Comparison of ENCODE assay signal across 8 cellular contexts in genomic region chr1:148522072-148522471, GRCh38. TPM values are rescaled to one million over a fixed set of nuclear protein-coding genes. Genes with fewer than 3 reads are reported as not detected.
A peak's percentile ranks its signal among the peaks of the same experiment; 100 is the strongest.
DNase-seq lines count a peak whose midpoint lies in the region; ATAC-seq and TF ChIP-seq lines count a peak whose summit lies in the region.
"Not testable (repeated sequence)": the region's sequence is repeated elsewhere in the genome, so short reads cannot be mapped to it uniquely, and the experiment has no call there.

No MANE protein-coding gene starts in this region.

- H3K9me3 Mint-ChIP-seq in activated naive CD8-positive, alpha-beta T cell treated with anti-CD3 and anti-CD28 coated beads for 36 hours; stimulated activated effector memory CD8-positive, alpha-beta T cell treated with anti-CD3 and anti-CD28 coated beads, Interleukin-12 subunit alpha, Interleukin-12 subunit beta, amount 100 ng/mL, for 72 hours: not testable (repeated sequence)

- H3K9me3 ChIP-seq in DOHH2 (ENCODE audit: control insufficient read depth, insufficient read depth, low read length) = not testable (repeated sequence)

- H3K36me3 ChIP-seq in DOHH2 (ENCODE audit: control insufficient read depth, low read length) = not testable (repeated sequence)

- H3K4me3 ChIP-seq in DOHH2 (ENCODE audit: low read length) = peak overlapping the region; percentile 64

- peak overlapping the region; percentile 57 for H3K27ac ChIP-seq in DOHH2 (ENCODE audit: low read depth, low read length)

- not testable (repeated sequence) for H4K20me1 ChIP-seq in DOHH2 (ENCODE audit: control insufficient read depth, insufficient read depth, low read depth, low read length)

- H3K27me3 Mint-ChIP-seq in activated naive CD8-positive, alpha-beta T cell treated with anti-CD3 and anti-CD28 coated beads for 36 hours = not testable (repeated sequence)

- not testable (repeated sequence) for TF ChIP-seq CTCF in DOHH2 (IDR thresholded peaks at IDR 0.05; ENCODE audit: low read depth, low read length, poor library complexity, severe bottlenecking)

- peak overlapping the region; percentile 99 for H3K27ac Mint-ChIP-seq in activated naive CD8-positive, alpha-beta T cell treated with anti-CD3 and anti-CD28 coated beads for 36 hours
- peak overlapping the region; percentile 100 for H3K27ac Mint-ChIP-seq in stimulated activated effector memory CD8-positive, alpha-beta T cell treated with anti-CD3 and anti-CD28 coated beads, Interleukin-12 subunit alpha, Interleukin-12 subunit beta, amount 100 ng/mL, for 72 hours

- not testable (repeated sequence) for H3K27me3 ChIP-seq in DOHH2 (ENCODE audit: control insufficient read depth, low read length)

- H3F3A ChIP-seq in DOHH2 (ENCODE audit: control insufficient read depth, insufficient read depth) = not testable (repeated sequence)

- peak overlapping the region; percentile 84 for H3K4me3 Mint-ChIP-seq in activated naive CD8-positive, alpha-beta T cell treated with anti-CD3 and anti-CD28 coated beads for 36 hours
- peak overlapping the region; percentile 78 for H3K4me3 Mint-ChIP-seq in stimulated activated effector memory CD8-positive, alpha-beta T cell treated with anti-CD3 and anti-CD28 coated beads, Interleukin-12 subunit alpha, Interleukin-12 subunit beta, amount 100 ng/mL, for 72 hours

- H3K4me1 ChIP-seq in DOHH2 (ENCODE audit: control insufficient read depth, low read length) = not testable (repeated sequence)

- H3K4me1 Mint-ChIP-seq in activated naive CD8-positive, alpha-beta T cell treated with anti-CD3 and anti-CD28 coated beads for 36 hours = peaks cover 14% of the 10 kb centered on the region
- H3K4me1 Mint-ChIP-seq in stimulated activated effector memory CD8-positive, alpha-beta T cell treated with anti-CD3 and anti-CD28 coated beads, Interleukin-12 subunit alpha, Interleukin-12 subunit beta, amount 100 ng/mL, for 72 hours = peaks cover 12% of the 10 kb centered on the region

- not testable (repeated sequence) for H3K36me3 Mint-ChIP-seq in activated naive CD8-positive, alpha-beta T cell treated with anti-CD3 and anti-CD28 coated beads for 36 hours
- peaks cover 16% of the 10 kb centered on the region for H3K36me3 Mint-ChIP-seq in stimulated activated effector memory CD8-positive, alpha-beta T cell treated with anti-CD3 and anti-CD28 coated beads, Interleukin-12 subunit alpha, Interleukin-12 subunit beta, amount 100 ng/mL, for 72 hours

- peak; percentile 60 for ATAC-seq in HG02885 (IDR thresholded peaks at IDR 0.05; ENCODE audit: poor library complexity, unreplicated experiment)
- peak; percentile 53 for ATAC-seq in stimulated activated effector memory CD8-positive, alpha-beta T cell treated with anti-CD3 and anti-CD28 coated beads, Interleukin-12 subunit alpha, Interleukin-12 subunit beta, amount 100 ng/mL, for 72 hours

- peak; percentile 21 for DNase-seq in NCI-H2107 treated with DMSO at 0.1 percent for 48 hours (lab: John Stamatoyannopoulos, UW; ENCODE audit: unreplicated experiment)
- DNase-seq in T-helper 22 cell (ENCODE audit: low read depth) = peak; percentile 81
- DNase-seq in activated naive CD8-positive, alpha-beta T cell treated with anti-CD3 and anti-CD28 coated beads for 36 hours = peak; percentile 88
- peak; percentile 79 for DNase-seq in globus pallidus (ENCODE audit: low spot score)
- DNase-seq in nucleus accumbens (lab: John Stamatoyannopoulos, UW) = peak; percentile 1 to 88 (median 66)
- DNase-seq in stimulated activated effector memory CD8-positive, alpha-beta T cell treated with anti-CD3 and anti-CD28 coated beads, Interleukin-12 subunit alpha, Interleukin-12 subunit beta, amount 100 ng/mL, for 72 hours (ENCODE audit: low spot score in 2 of 2) = peak; percentile 60 to 86

- not testable (repeated sequence) for H3K79me2 ChIP-seq in DOHH2 (ENCODE audit: control insufficient read depth, low read length)

- H3K4me2 ChIP-seq in DOHH2 (ENCODE audit: low read length) = peak overlapping the region; percentile 56

- not testable (repeated sequence) for H3K9me2 ChIP-seq in DOHH2 (replicated peaks; ENCODE audit: control insufficient read depth, low read length)

RNA-seq across cellular contexts. Expression of gene PPIAL4G, which starts 39.0 kb away (rescaled TPM):
- total RNA-seq in activated naive CD8-positive, alpha-beta T cell treated with anti-CD3 and anti-CD28 coated beads for 36 hours = not detected

Comparison
In these comparisons a context has a peak if more than half of its experiments do, and no peak if none do; other contexts are left out.
1. Peak in every context shown above with its lines: DNase-seq, ATAC-seq, H3K4me3 ChIP-seq and H3K27ac ChIP-seq.
2. DNase-seq: peak in every context shown above with its lines; median percentile 88 in activated naive CD8-positive, alpha-beta T cell treated with anti-CD3 and anti-CD28 coated beads for 36 hours; 81 in T-helper 22 cell; 79 in globus pallidus; 73 in stimulated activated effector memory CD8-positive, alpha-beta T cell treated with anti-CD3 and anti-CD28 coated beads, Interleukin-12 subunit alpha, Interleukin-12 subunit beta, amount 100 ng/mL, for 72 hours; 66 in nucleus accumbens; 21 in NCI-H2107 treated with DMSO at 0.1 percent for 48 hours.